8 cellular contexts compared by ENCODE assay signal in genomic region chr20:23361651-23362391, GRCh38. TPM values are rescaled to one million over a fixed set of nuclear protein-coding genes. Genes with fewer than 3 reads are reported as not detected.
DNase-seq lines count a peak whose midpoint lies in the region; ATAC-seq, FAIRE-seq and TF ChIP-seq lines count a peak whose summit lies in the region.

GZF1 (plus strand) TSS chr20:23362182; CDS start chr20:23364384, 2,202 bp downstream.

- TF ChIP-seq POLR2A in H54 (IDR thresholded peaks at IDR 0.05; ENCODE audit: low read depth, low read length), result peak; percentile 94

- FAIRE-seq in H54 (lab: Jason Lieb, UNC), result no peak

- POLR2A ChIA-PET in RWPE1 (lab: Yijun Ruan, JAX; ENCODE audit: low non-redundant PET), result no interaction called here
- POLR2A ChIA-PET in naive thymus-derived CD8-positive, alpha-beta T cell (lab: Charles Lee), result interaction anchor here (1.6 to 7.3 kb wide), 3 partner anchors 11 to 94 kb away, joined by 3 to 124 read pairs (median 11); partner anchors contain the start of genes NAPB and NXT1

- CTCF ChIA-PET in RWPE1 (lab: Yijun Ruan, JAX), result interaction anchor here (0.6 kb wide), 1 partner anchor 170 kb away, joined by 3 read pairs; no protein-coding TSS in a partner anchor

- H3K27me3 Mint-ChIP-seq in activated T-helper 17 cell treated with anti-CD3 and anti-CD28 coated beads, Interleukin-2, amount 50 U/mL, for 72 hours, result no peaks in the 10 kb centered on the region
- peaks cover 0 to 1% (median 0%) of the 10 kb centered on the region in 5 donors for H3K27me3 Mint-ChIP-seq in naive thymus-derived CD8-positive, alpha-beta T cell
- H3K27me3 Mint-ChIP-seq in stimulated activated naive B cell treated with anti-CD40 and anti-IgM and Interleukin-4, amounts not matched to agents 10 μg/mL and 1 μg/mL and 100 μg/mL, for 72 hours, result no peaks in the 10 kb centered on the region

- TF ChIP-seq CTCF in RWPE1 (conservative IDR thresholded peaks at IDR 0.05; ENCODE audit: low read depth) (no peak), fibroblast of lung (conservative IDR thresholded peaks at IDR 0.05 in 1 of 2, IDR thresholded peaks at IDR 0.05 in 1 of 2; ENCODE audit: low read depth in 1 of 2, low read length in 2 of 2) (no peak)

- peaks cover 28% of the 10 kb centered on the region for H3K4me1 Mint-ChIP-seq in activated T-helper 17 cell treated with anti-CD3 and anti-CD28 coated beads, Interleukin-2, amount 50 U/mL, for 72 hours
- peaks cover 29 to 67% (median 59%) of the 10 kb centered on the region in 4 donors for H3K4me1 Mint-ChIP-seq in naive thymus-derived CD8-positive, alpha-beta T cell
- H3K4me1 Mint-ChIP-seq in stimulated activated naive B cell treated with anti-CD40 and anti-IgM and Interleukin-4, amounts not matched to agents 10 μg/mL and 1 μg/mL and 100 μg/mL, for 72 hours, result peaks cover 29 to 54% of the 10 kb centered on the region in 2 donors

- H2AFZ ChIP-seq in fibroblast of lung (ENCODE audit: low read length), result peak within 1 kb of the TSS; percentile 42

- H3K9ac ChIP-seq in fibroblast of lung (ENCODE audit: insufficient read depth, low read length), result peak within 1 kb of the TSS; percentile 99

- H3K4me3 Mint-ChIP-seq in activated T-helper 17 cell treated with anti-CD3 and anti-CD28 coated beads, Interleukin-2, amount 50 U/mL, for 72 hours, result peak within 1 kb of the TSS; percentile 88
- H3K4me3 Mint-ChIP-seq in naive thymus-derived CD8-positive, alpha-beta T cell, result peak within 1 kb of the TSS; percentile 86 to 97 (median 94)
- peak within 1 kb of the TSS; percentile 95 for H3K4me3 Mint-ChIP-seq in stimulated activated naive B cell treated with anti-CD40 and anti-IgM and Interleukin-4, amounts not matched to agents 10 μg/mL and 1 μg/mL and 100 μg/mL, for 72 hours

- H3K4me1 ChIP-seq in fibroblast of lung (ENCODE audit: control insufficient read depth, extremely low read depth, insufficient read depth, low read length), result peaks cover 17% of the 10 kb centered on the region

- DNase-seq in EL, result peak; percentile 98
- DNase-seq in H54 (ENCODE audit: insufficient read length, low spot score), result peak; percentile 92
- DNase-seq in LoVo (ENCODE audit: low spot score), result peak; percentile 97
- DNase-seq in RWPE1 (ENCODE audit: low spot score), result peak; percentile 96
- DNase-seq in fibroblast of lung (ENCODE audit: low read depth in 2 of 2), result peak; percentile 97 to 98
- DNase-seq in naive thymus-derived CD8-positive, alpha-beta T cell, result peak; percentile 96 to 99 (median 98)
- peak; percentile 99 for DNase-seq in stimulated activated naive B cell treated with anti-CD40 and anti-IgM and Interleukin-4, amounts not matched to agents 10 μg/mL and 1 μg/mL and 100 μg/mL, for 72 hours

- peak within 1 kb of the TSS; percentile 85 for H3K27ac Mint-ChIP-seq in activated T-helper 17 cell treated with anti-CD3 and anti-CD28 coated beads, Interleukin-2, amount 50 U/mL, for 72 hours
- H3K27ac Mint-ChIP-seq in naive thymus-derived CD8-positive, alpha-beta T cell, result peak within 1 kb of the TSS; percentile 91 to 98 (median 96)
- H3K27ac Mint-ChIP-seq in stimulated activated naive B cell treated with anti-CD40 and anti-IgM and Interleukin-4, amounts not matched to agents 10 μg/mL and 1 μg/mL and 100 μg/mL, for 72 hours, result peak within 1 kb of the TSS; percentile 98

- H3K9me3 Mint-ChIP-seq in activated T-helper 17 cell treated with anti-CD3 and anti-CD28 coated beads, Interleukin-2, amount 50 U/mL, for 72 hours, result no peaks in the 10 kb centered on the region
- H3K9me3 Mint-ChIP-seq in naive thymus-derived CD8-positive, alpha-beta T cell, result no peaks in the 10 kb centered on the region
- peaks cover 0 to 2% of the 10 kb centered on the region in 2 donors for H3K9me3 Mint-ChIP-seq in stimulated activated naive B cell treated with anti-CD40 and anti-IgM and Interleukin-4, amounts not matched to agents 10 μg/mL and 1 μg/mL and 100 μg/mL, for 72 hours

- H3K4me2 ChIP-seq in fibroblast of lung (ENCODE audit: extremely low read depth, insufficient read depth, low read length), result peak within 1 kb of the TSS; percentile 98

- H3K79me2 ChIP-seq in fibroblast of lung (ENCODE audit: control insufficient read depth, insufficient read depth, low read length), result peaks cover 43% of the 10 kb centered on the region

- H3K9me3 ChIP-seq in fibroblast of lung (ENCODE audit: control insufficient read depth, insufficient read depth, low read depth, low read length), result no peaks in the 10 kb centered on the region

- no peaks in the 10 kb centered on the region for H3K27me3 ChIP-seq in fibroblast of lung (ENCODE audit: control insufficient read depth, insufficient read depth, low read length)

- no peaks in the 10 kb centered on the region for H4K20me1 ChIP-seq in fibroblast of lung (ENCODE audit: control insufficient read depth, extremely low read depth, insufficient read depth, low read length)

- H3K27ac ChIP-seq in RWPE1 (peak within 1 kb of the TSS; percentile 94), fibroblast of lung (ENCODE audit: insufficient read depth, low read length) (peak within 1 kb of the TSS; percentile 95)

- peak; percentile 80 for ATAC-seq in activated T-helper 17 cell treated with anti-CD3 and anti-CD28 coated beads, Interleukin-2, amount 50 U/mL, for 72 hours (replicated peaks)
- ATAC-seq in naive thymus-derived CD8-positive, alpha-beta T cell, result peak; percentile 74 to 77
- ATAC-seq in stimulated activated naive B cell treated with anti-CD40 and anti-IgM and Interleukin-4, amounts not matched to agents 10 μg/mL and 1 μg/mL and 100 μg/mL, for 72 hours (replicated peaks), result peak; percentile 77 to 79

- peak within 1 kb of the TSS; percentile 80 to 87 (median 84) for H3K4me3 ChIP-seq in fibroblast of lung (replicated peaks in 1 of 4; ENCODE audit: control extremely low read depth in 1 of 4, insufficient read depth in 1 of 4, low read depth in 3 of 4, low read length in 4 of 4)

- peaks cover 5% of the 10 kb centered on the region for H3K36me3 ChIP-seq in fibroblast of lung (ENCODE audit: control insufficient read depth, insufficient read depth, low read length)

- peaks cover 36% of the 10 kb centered on the region for H3K36me3 Mint-ChIP-seq in activated T-helper 17 cell treated with anti-CD3 and anti-CD28 coated beads, Interleukin-2, amount 50 U/mL, for 72 hours (ENCODE audit: low read depth)
- H3K36me3 Mint-ChIP-seq in naive thymus-derived CD8-positive, alpha-beta T cell, result peaks cover 0 to 15% (median 13%) of the 10 kb centered on the region in 3 donors
- H3K36me3 Mint-ChIP-seq in stimulated activated naive B cell treated with anti-CD40 and anti-IgM and Interleukin-4, amounts not matched to agents 10 μg/mL and 1 μg/mL and 100 μg/mL, for 72 hours, result peaks cover 17 to 26% of the 10 kb centered on the region in 2 donors

RNA-seq across cellular contexts. Expression of gene GZF1, which starts in this region (rescaled TPM):
- 1 to 10 TPM; 7.5 to 9.6 TPM for total RNA-seq in activated T-helper 17 cell treated with anti-CD3 and anti-CD28 coated beads, Interleukin-2, amount 50 U/mL, for 72 hours
- 21.5 and 28.0 TPM in 2 replicates for total RNA-seq in fibroblast of lung
- 10.8 and 11.2 TPM in 2 replicates for polyA plus RNA-seq in fibroblast of lung
- 8.3 and 8.9 TPM in 2 replicates for polyA plus RNA-seq in fibroblast of lung (2012)
- 75.5 and 110 TPM in 2 replicates for polyA minus RNA-seq in fibroblast of lung (ENCODE audit: low replicate concordance)
- total RNA-seq in naive thymus-derived CD8-positive, alpha-beta T cell, result 10 to 100 TPM; 11.1 to 13.7 TPM
- polyA plus RNA-seq in naive thymus-derived CD8-positive, alpha-beta T cell, result 1 to 10 TPM; 1.9 to 3.7 (median 2.2) TPM

Comparison
In these comparisons a context has a peak if more than half of its experiments do, and no peak if none do; other contexts are left out.
1. Peak in every context shown above with its lines: DNase-seq, ATAC-seq, H3K4me3 ChIP-seq and H3K27ac ChIP-seq.